18 cellular contexts compared by ENCODE assay signal in the genomic region with DNA sequence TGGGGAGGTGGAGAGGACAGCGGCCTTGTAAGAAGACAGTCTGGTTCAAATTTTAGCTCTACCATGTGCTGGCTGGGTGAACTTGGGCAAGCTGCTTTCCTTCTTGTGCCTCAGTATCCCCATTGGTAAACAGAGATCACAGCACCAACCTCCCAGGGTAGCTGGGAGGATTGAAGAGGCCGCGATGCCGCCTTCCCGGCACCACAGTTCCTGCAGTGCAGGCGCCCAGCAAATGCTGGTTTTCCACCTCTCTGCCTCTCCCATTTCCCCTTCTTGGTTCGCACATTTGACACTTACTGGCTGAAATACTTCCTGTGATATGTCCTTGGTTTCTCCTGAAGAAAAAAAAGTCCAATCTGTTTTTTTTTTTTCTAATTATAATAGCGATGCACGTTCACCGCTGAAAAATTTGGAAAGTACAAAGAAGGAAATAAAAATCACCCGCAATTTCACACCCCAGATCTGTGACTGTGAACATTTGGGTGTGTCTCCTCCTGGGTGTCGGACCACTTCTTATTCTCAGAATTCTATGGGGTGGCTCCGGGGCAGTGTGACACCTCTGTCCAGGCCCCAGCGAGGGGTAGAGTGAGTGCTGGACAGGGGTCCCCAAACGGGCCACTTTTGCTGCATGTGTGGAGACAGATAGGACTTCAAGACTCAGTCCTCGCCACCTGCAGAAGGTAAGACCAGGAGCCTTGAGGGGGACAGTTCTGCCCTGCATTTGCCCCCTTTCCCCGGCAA.
"Had no signal": no experiment of that assay in that cellular context is flagged by ENCODE, and none has a peak within 500 bp of the region (broad histone marks: within the 10 kb centered on the region; RNA-seq: fewer than 3 reads in every experiment).

No MANE protein-coding gene starts in this region.

- H3K27me3 Mint-ChIP-seq: activated CD4-positive, alpha-beta memory T cell treated with anti-CD3 and anti-CD28 coated beads for 36 hours; activated T-helper 17 cell treated with anti-CD3 and anti-CD28 coated beads, Interleukin-2, amount 50 U/mL, for 72 hours had no signal

- H3K36me3 Mint-ChIP-seq: activated CD4-positive, alpha-beta memory T cell treated with anti-CD3 and anti-CD28 coated beads for 36 hours; activated naive CD4-positive, alpha-beta T cell treated with anti-CD3 and anti-CD28 coated beads, Interleukin-2, amount 50 U/mL, for 72 hours; stimulated activated memory B cell treated with anti-CD40 and anti-IgM and Interleukin-4, amounts not matched to agents 10 μg/mL and 1 μg/mL and 100 μg/mL, for 72 hours had no signal

- DNase-seq: activated CD4-positive, alpha-beta memory T cell treated with anti-CD3 and anti-CD28 coated beads for 36 hours; activated CD4-positive, alpha-beta T cell treated with anti-CD3 and anti-CD28 coated beads for 48 hours; activated gamma-delta T cell treated with Interleukin-2 at 50 U/mL for 16 hours; activated T-cell treated with anti-CD3 and anti-CD28 coated beads, Interleukin-2, amount 50 U/mL, for 1 hour; dermis blood vessel endothelial cell; effector CD4-positive, alpha-beta T cell; left cardiac atrium; mammary epithelial cell; occipital lobe; right lobe of liver; stimulated activated CD4-positive, alpha-beta T cell treated with anti-CD3 and anti-CD28 coated beads, Interleukin-4, amount 100 ng/mL, for 24 hours; stomach; thyroid gland; upper lobe of right lung had no signal

- H3K9me3 Mint-ChIP-seq: activated CD4-positive, alpha-beta memory T cell treated with anti-CD3 and anti-CD28 coated beads for 36 hours; activated naive CD4-positive, alpha-beta T cell treated with anti-CD3 and anti-CD28 coated beads, Interleukin-2, amount 50 U/mL, for 72 hours; activated T-helper 17 cell treated with anti-CD3 and anti-CD28 coated beads, Interleukin-2, amount 50 U/mL, for 72 hours; neural crest cell; stimulated activated memory B cell treated with anti-CD40 and anti-IgM and Interleukin-4, amounts not matched to agents 10 μg/mL and 1 μg/mL and 100 μg/mL, for 72 hours had no signal

- ATAC-seq: activated naive CD4-positive, alpha-beta T cell treated with anti-CD3 and anti-CD28 coated beads, Interleukin-2, amount 50 U/mL, for 72 hours; activated T-helper 17 cell treated with anti-CD3 and anti-CD28 coated beads, Interleukin-2, amount 50 U/mL, for 72 hours; left cardiac atrium; right lobe of liver; stimulated activated memory B cell treated with anti-CD40 and anti-IgM and Interleukin-4, amounts not matched to agents 10 μg/mL and 1 μg/mL and 100 μg/mL, for 72 hours; upper lobe of right lung had no signal

- H3K27ac Mint-ChIP-seq: activated CD4-positive, alpha-beta memory T cell treated with anti-CD3 and anti-CD28 coated beads for 36 hours; activated naive CD4-positive, alpha-beta T cell treated with anti-CD3 and anti-CD28 coated beads, Interleukin-2, amount 50 U/mL, for 72 hours; activated T-helper 17 cell treated with anti-CD3 and anti-CD28 coated beads, Interleukin-2, amount 50 U/mL, for 72 hours; stimulated activated memory B cell treated with anti-CD40 and anti-IgM and Interleukin-4, amounts not matched to agents 10 μg/mL and 1 μg/mL and 100 μg/mL, for 72 hours had no signal

- H3K4me3 Mint-ChIP-seq: activated CD4-positive, alpha-beta memory T cell treated with anti-CD3 and anti-CD28 coated beads for 36 hours; activated T-helper 17 cell treated with anti-CD3 and anti-CD28 coated beads, Interleukin-2, amount 50 U/mL, for 72 hours; neural crest cell; stimulated activated memory B cell treated with anti-CD40 and anti-IgM and Interleukin-4, amounts not matched to agents 10 μg/mL and 1 μg/mL and 100 μg/mL, for 72 hours had no signal

- H3K4me1 Mint-ChIP-seq: activated T-helper 17 cell treated with anti-CD3 and anti-CD28 coated beads, Interleukin-2, amount 50 U/mL, for 72 hours; neural crest cell; stimulated activated memory B cell treated with anti-CD40 and anti-IgM and Interleukin-4, amounts not matched to agents 10 μg/mL and 1 μg/mL and 100 μg/mL, for 72 hours had no signal
